ENCODE assay signal across 8 cellular contexts in the genomic region with DNA sequence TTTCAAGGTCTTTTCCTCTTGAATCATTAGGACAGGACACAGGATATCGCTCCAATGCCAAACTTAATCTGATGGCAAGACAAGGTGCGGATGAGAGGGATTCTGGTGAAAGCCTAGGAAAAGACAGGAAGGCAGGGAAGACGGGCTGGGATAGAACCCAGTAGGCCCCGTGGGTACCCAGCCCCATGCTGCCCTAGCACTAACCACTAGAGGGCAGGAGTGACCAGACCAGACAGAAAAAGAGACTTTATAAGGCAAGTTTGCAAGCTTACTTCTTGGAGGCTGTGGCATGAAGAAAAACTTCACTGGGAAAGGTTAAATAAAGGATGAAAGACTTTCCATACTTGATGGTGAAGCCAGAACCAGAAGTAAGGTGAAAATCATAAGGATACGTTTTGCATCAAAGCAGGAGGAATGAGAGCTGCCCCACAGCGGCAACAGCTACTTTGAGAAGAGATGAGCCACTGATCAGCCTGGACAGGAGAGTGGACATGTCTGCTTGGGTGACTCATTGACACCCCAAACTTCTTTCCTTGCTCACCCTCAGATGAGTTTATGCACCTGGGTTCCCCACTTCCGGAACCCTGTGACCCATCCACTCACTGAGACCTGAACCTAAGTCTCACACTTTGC. TPM values are rescaled to one million over a fixed set of nuclear protein-coding genes. Genes with fewer than 3 reads are reported as not detected.
DNase-seq lines count a peak whose midpoint lies in the region; ATAC-seq, FAIRE-seq and TF ChIP-seq lines count a peak whose summit lies in the region.

No MANE protein-coding gene starts in this region.

- H3K9me3 ChIP-seq in pancreas = no peaks in the 10 kb centered on the region

- H3K36me3 Mint-ChIP-seq in activated T-cell treated with anti-CD3 and anti-CD28 coated beads, Interleukin-2, amount 50 U/mL, for 4 hours (ENCODE audit: insufficient read depth) = no peaks in the 10 kb centered on the region

- WGBS in pancreas, 2 donors = 33 to 37% methylated on average over 7 of the region's 7 CpGs

- no peaks in the 10 kb centered on the region for H3K9me3 Mint-ChIP-seq in activated T-cell treated with anti-CD3 and anti-CD28 coated beads, Interleukin-2, amount 50 U/mL, for 4 hours

- peak in 1 of 2 donors; percentile 60 for ATAC-seq in activated T-cell treated with anti-CD3 and anti-CD28 coated beads, Interleukin-2, amount 50 U/mL, for 4 hours
- ATAC-seq in pancreas = peak; percentile 53 to 89 (median 80)
- no peak for ATAC-seq in GM19023 (IDR thresholded peaks at IDR 0.05; ENCODE audit: unreplicated experiment)
- no peak for ATAC-seq in HG02610 (IDR thresholded peaks at IDR 0.05; ENCODE audit: unreplicated experiment)

- TF ChIP-seq CTCF in 22Rv1 (IDR thresholded peaks at IDR 0.05) (peak; percentile 88), GM12864 (IDR thresholded peaks at IDR 0.05; ENCODE audit: low read depth, low read length, missing control alignments) (peak; percentile 88), pancreas (IDR thresholded peaks at IDR 0.05) (peak; percentile 70 to 86 (median 82))

- H3K4me3 ChIP-seq in GM12864 (ENCODE audit: low read depth, low read length) = no peak overlapping the region
- no peak overlapping the region for H3K4me3 ChIP-seq in pancreas

- H3K4me1 Mint-ChIP-seq in activated T-cell treated with anti-CD3 and anti-CD28 coated beads, Interleukin-2, amount 50 U/mL, for 4 hours (ENCODE audit: low read depth) = no peaks in the 10 kb centered on the region

- intact Hi-C loops in pancreas (cut with DNase I) = loop anchor here in 1 of 3 donors (10.0 kb wide), 1 partner anchor 186 kb away; no protein-coding TSS in a partner anchor

- H3K27me3 ChIP-seq in pancreas = no peaks in the 10 kb centered on the region

- FAIRE-seq in pancreas (lab: Jason Lieb, UNC) = no peak

- H3K36me3 ChIP-seq in pancreas = no peaks in the 10 kb centered on the region

- H3K27ac ChIP-seq in 22Rv1 = no peak overlapping the region
- no peak overlapping the region for H3K27ac ChIP-seq in pancreas

- no peaks in the 10 kb centered on the region for H3K4me1 ChIP-seq in pancreas

- peaks cover 3% of the 10 kb centered on the region for H3K27me3 Mint-ChIP-seq in activated T-cell treated with anti-CD3 and anti-CD28 coated beads, Interleukin-2, amount 50 U/mL, for 4 hours (ENCODE audit: low read depth)

- DNase-seq in GM12864 (ENCODE audit: low read depth) (no peak), NCI-H2171 treated with DMSO at 0.1 percent for 48 hours (lab: John Stamatoyannopoulos, UW) (peak; percentile 44), germinal center (ENCODE audit: low spot score) (peak; percentile 61), pancreas (peak in 5 of 6 donors; percentile 19 to 79 (median 53))
- DNase-seq in activated T-cell treated with anti-CD3 and anti-CD28 coated beads, Interleukin-2, amount 50 U/mL, for 4 hours = peak; percentile 10

- H3K4me3 Mint-ChIP-seq in activated T-cell treated with anti-CD3 and anti-CD28 coated beads, Interleukin-2, amount 50 U/mL, for 4 hours = no peak overlapping the region

RNA-seq across cellular contexts. Expression of gene SYN3, which starts 39.8 kb away (rescaled TPM):
- total RNA-seq in activated T-cell treated with anti-CD3 and anti-CD28 coated beads, Interleukin-2, amount 50 U/mL, for 4 hours = not detected
- under 1 TPM in 1 of 6 donors, not detected in 5; 0.25 TPM for total RNA-seq in pancreas
- under 1 TPM; 0.14 to 0.23 TPM for polyA plus RNA-seq in pancreas

Comparison
In these comparisons a context has a peak if more than half of its experiments do, and no peak if none do; other contexts are left out.
1. ATAC-seq: peak in pancreas (4 of 4); none in GM19023 (single experiment) and HG02610 (single experiment).
2. Peak in every context shown above with its lines, with median percentiles within 50 percentile points of each other: CTCF ChIP-seq.